9 cellular contexts compared by ENCODE assay signal in genomic region chr11:66981976-66982578, GRCh38. TPM values are rescaled to one million over a fixed set of nuclear protein-coding genes. Genes with fewer than 3 reads are reported as not detected.
DNase-seq lines count a peak whose midpoint lies in the region; ATAC-seq and TF ChIP-seq lines count a peak whose summit lies in the region.
"Had no signal": no experiment of that assay in that cellular context is flagged by ENCODE, and none has a peak within 500 bp of the region (broad histone marks: within the 10 kb centered on the region; RNA-seq: fewer than 3 reads in every experiment).

No MANE protein-coding gene starts in this region.

- ATAC-seq in HG02610 (IDR thresholded peaks at IDR 0.05; ENCODE audit: unreplicated experiment) (no peak), HG02981 (IDR thresholded peaks at IDR 0.05; ENCODE audit: unreplicated experiment) (no peak)

- DNase-seq in GDM1 (lab: John Stamatoyannopoulos, UW), result peak; percentile 47
- DNase-seq in NCI-H1092 treated with DMSO at 0.1 percent for 48 hours (lab: John Stamatoyannopoulos, UW), result peak; percentile 89
- peak; percentile 99 for DNase-seq in SJSA1 (ENCODE audit: low read depth in 1 of 2, low spot score in 2 of 2)
- peak; percentile 82 for DNase-seq in fibroblast of peridontal ligament (ENCODE audit: extremely low read depth)
- peak; percentile 68 for DNase-seq in pulmonary artery endothelial cell (ENCODE audit: low read depth, low spot score)
- DNase-seq in GM13977 (ENCODE audit: low spot score), result no peak

- H3K27me3 ChIP-seq in SJSA1 (replicated peaks), result no peaks in the 10 kb centered on the region

- H3K4me3 ChIP-seq in SJSA1, result no peak overlapping the region

- peaks cover 24% of the 10 kb centered on the region for H3K4me1 ChIP-seq in SJSA1 (replicated peaks)

- in situ Hi-C loops in GM13977 (cut with MboI; ENCODE audit: low pct_unique_long_range_greater_than_20kb, low sequenced_read_pairs, unreplicated experiment), result no loop called here

- no peak overlapping the region for H3K27ac ChIP-seq in SJSA1

- H3K9me3 ChIP-seq in SJSA1 (replicated peaks), result peaks cover 15% of the 10 kb centered on the region

- no peak for TF ChIP-seq CTCF in GM13977 (IDR thresholded peaks at IDR 0.05; ENCODE audit: extremely low read depth, insufficient read depth, missing control alignments)

- H3K36me3 ChIP-seq in SJSA1, result no peaks in the 10 kb centered on the region

RNA-seq across cellular contexts. Expression of gene C11orf86, which starts 7.0 kb away (rescaled TPM):
- not detected in 2 replicates for total RNA-seq in SJSA1 (2014; rRNA removed; shearing (Covaris generic))
- total RNA-seq in pulmonary artery endothelial cell, result not detected in 2 replicates
- total RNA-seq: mononuclear cell had no signal

RNA-seq across cellular contexts. Expression of gene PC, which starts 23.9 kb away (rescaled TPM):
- 25.2 and 42.0 TPM in 2 replicates for total RNA-seq in SJSA1 (2014; rRNA removed; shearing (Covaris generic))
- 6.9 and 27.3 TPM in 2 replicates for total RNA-seq in pulmonary artery endothelial cell

RNA-seq across cellular contexts. Expression of gene SYT12, which starts 40.9 kb away (rescaled TPM):
- total RNA-seq in SJSA1 (2014; rRNA removed; shearing (Covaris generic)), result 0.13 and 0.29 TPM in 2 replicates
- 0.04 TPM in 1 of 2 replicates, not detected in the other for total RNA-seq in pulmonary artery endothelial cell
